In genomic region chr3:69161587-69162196, GRCh38 we compare ENCODE assay signal across 8 cellular contexts. TPM values are rescaled to one million over a fixed set of nuclear protein-coding genes. Genes with fewer than 3 reads are reported as not detected.
DNase-seq lines count a peak whose midpoint lies in the region; ATAC-seq, FAIRE-seq and TF ChIP-seq lines count a peak whose summit lies in the region.

No MANE protein-coding gene starts in this region.

- DNase-seq in A673 (ENCODE audit: low spot score) (peak; percentile 32), GM04504 (ENCODE audit: low read depth) (peak; percentile 22), HT-29 (ENCODE audit: low spot score) (peak; percentile 79), chondrocyte (ENCODE audit: low spot score) (no peak), HepG2 (ENCODE audit: low spot score) (peak; percentile 43), testis (peak; percentile 45), UCSD-AML1 (lab: John Stamatoyannopoulos, UW; ENCODE audit: unreplicated experiment) (no peak)

- H3K4me1 Mint-ChIP-seq in chondrocyte (ENCODE audit: low read depth), result no peaks in the 10 kb centered on the region

- in situ Hi-C loops in HepG2 (cut with HindIII; ENCODE audit: extremely low pct_ligation_motif_present, low pct_unique_long_range_greater_than_20kb), result loop anchor here (5.0 to 25.0 kb wide), 2 partner anchors 146 to 251 kb away; no protein-coding TSS in a partner anchor

- TF ChIP-seq CTCF in A673 (conservative IDR thresholded peaks at IDR 0.05; ENCODE audit: low read depth, low read length) (peak; percentile 72), chondrocyte (IDR thresholded peaks at IDR 0.05) (peak; percentile 98), HepG2 (CRISPR knock-in tag; IDR thresholded peaks at IDR 0.05) (peak; percentile 83), testis (IDR thresholded peaks at IDR 0.05) (peak; percentile 85 to 95 (median 92))

- H3K9ac ChIP-seq in HepG2 (ENCODE audit: insufficient read depth, low read depth, low read length), result no peak overlapping the region

- ATAC-seq in SK-N-SH treated with all-trans-retinoic acid at 6 μM for 48 hours (peak; percentile 78), HepG2 (peak; percentile 24; the same call in 1 of the 3 replicates)

- H3K27ac ChIP-seq in A673 (ENCODE audit: low read depth, low read length, poor library complexity, severe bottlenecking), result no peak overlapping the region
- no peak overlapping the region for H3K27ac ChIP-seq in HepG2 (ENCODE audit: extremely low read length, insufficient read depth, low read length)
- no peak overlapping the region for H3K27ac ChIP-seq in testis

- no peak overlapping the region for H3K4me3 Mint-ChIP-seq in chondrocyte (ENCODE audit: unreplicated experiment)

- 24% methylated on average over 4 of the region's 4 CpGs for WGBS in HepG2 (ENCODE audit: low lambda C conversion rate)
- 20 to 21% methylated on average over 4 of the region's 4 CpGs for WGBS in testis, 2 donors

- H3K4me2 ChIP-seq in HepG2 (ENCODE audit: low read depth, low read length), result no peak overlapping the region

- intact Hi-C loops in A673 (cut with micrococcal nuclease; ENCODE audit: unreplicated experiment) (loop anchor here (2.0 to 5.0 kb wide), 4 partner anchors 145 to 511 kb away; no protein-coding TSS in a partner anchor), HepG2 (cut with micrococcal nuclease; ENCODE audit: unreplicated experiment) (loop anchor here (1.0 to 5.0 kb wide), 4 partner anchors 86 to 266 kb away; no protein-coding TSS in a partner anchor), testis (cut with DNase I; ENCODE audit: low total_unique reads) (loop anchor here (10.0 kb wide), 3 partner anchors 133 to 513 kb away; no protein-coding TSS in a partner anchor)

- no peaks in the 10 kb centered on the region for H3K79me2 ChIP-seq in HepG2 (ENCODE audit: insufficient read depth, low read length)

- no peaks in the 10 kb centered on the region for H4K20me1 ChIP-seq in HepG2 (ENCODE audit: insufficient read depth, low read length)

- H3K27ac Mint-ChIP-seq in chondrocyte (ENCODE audit: unreplicated experiment), result no peak overlapping the region

- H2AFZ ChIP-seq in HepG2 (ENCODE audit: low read length), result no peak overlapping the region

- CTCF ChIA-PET in A673 (lab: Charles Lee) (interaction anchor here (1.7 kb wide), 1 partner anchor 145 kb away, joined by 7 read pairs; no protein-coding TSS in a partner anchor), HepG2 (lab: Yijun Ruan, JAX; ENCODE audit: low intra/inter-chr PET ratio, low total read pairs) (interaction anchor here (0.6 to 3.4 kb wide), 8 partner anchors 145 to 509 kb away, joined by 3 to 52 read pairs (median 5); partner anchors contain the start of gene FRMD4B)

- H3K4me1 ChIP-seq in A673 (ENCODE audit: insufficient read depth, low read length, poor library complexity, severe bottlenecking) (no peaks in the 10 kb centered on the region), HepG2 (ENCODE audit: insufficient read depth, low read length) (no peaks in the 10 kb centered on the region), testis (no peaks in the 10 kb centered on the region)

- peak; percentile 87 for TF ChIP-seq RAD21 in HepG2 (CRISPR knock-in tag; IDR thresholded peaks at IDR 0.05)

- no peaks in the 10 kb centered on the region for H3K9me3 Mint-ChIP-seq in chondrocyte (ENCODE audit: low read depth)

- peak; percentile 72 for FAIRE-seq in HepG2 (lab: Jason Lieb, UNC)

- H3K27me3 ChIP-seq in A673 (replicated peaks; ENCODE audit: insufficient read depth, low read depth, low read length, poor library complexity), result no peaks in the 10 kb centered on the region
- no peaks in the 10 kb centered on the region for H3K27me3 ChIP-seq in HepG2 (ENCODE audit: control insufficient read depth in 1 of 2, insufficient read depth in 2 of 2, low read length in 2 of 2)
- H3K27me3 ChIP-seq in testis, result no peaks in the 10 kb centered on the region

- H3K27me3 Mint-ChIP-seq in chondrocyte (ENCODE audit: low read depth), result no peaks in the 10 kb centered on the region

- H3K36me3 Mint-ChIP-seq in chondrocyte (ENCODE audit: low read depth), result no peaks in the 10 kb centered on the region

- BruUV-seq in A673 (replicated peaks; lab: Mats Ljungman, UMichigan), result no TSS peak
- no TSS peak for BruUV-seq in HepG2 (replicated peaks; lab: Mats Ljungman, UMichigan)

- H3K36me3 ChIP-seq in A673 (ENCODE audit: insufficient read depth, low read length, poor library complexity, severe bottlenecking) (no peaks in the 10 kb centered on the region), HepG2 (replicated peaks in 1 of 2; ENCODE audit: control insufficient read depth in 1 of 2, insufficient read depth in 2 of 2, low read length in 2 of 2) (no peaks in the 10 kb centered on the region), testis (ENCODE audit: low read depth, missing control alignments) (no peaks in the 10 kb centered on the region)

- POLR2A ChIA-PET in A673 (lab: Charles Lee; ENCODE audit: low non-redundant PET), result no interaction called here
- POLR2A ChIA-PET in HepG2 (lab: Yijun Ruan, JAX), result no interaction called here

- H3K4me3 ChIP-seq in A673 (ENCODE audit: low read depth, low read length, poor library complexity, severe bottlenecking) (no peak overlapping the region), HepG2 (replicated peaks in 1 of 3; ENCODE audit: insufficient read depth in 1 of 3, low read depth in 2 of 3, low read length in 3 of 3) (no peak overlapping the region), testis (no peak overlapping the region)

- TF ChIP-seq EP300 in HepG2 (IDR thresholded peaks at IDR 0.05; ENCODE audit: low read depth in 2 of 2, low read length in 2 of 2) (no peak), HepG2 (CRISPR knock-in tag; IDR thresholded peaks at IDR 0.05; ENCODE audit: borderline replicate concordance) (no peak)

- TF ChIP-seq POLR2A in HepG2 (IDR thresholded peaks at IDR 0.05; ENCODE audit: insufficient read depth in 1 of 2, low read depth in 2 of 2, low read length in 2 of 2) (no peak), testis (IDR thresholded peaks at IDR 0.05) (no peak)

- H3K9me3 ChIP-seq in A673 (ENCODE audit: low read depth, low read length, poor library complexity, severe bottlenecking) (no peaks in the 10 kb centered on the region), HepG2 (ENCODE audit: low read length) (no peaks in the 10 kb centered on the region), testis (no peaks in the 10 kb centered on the region)

TF ChIP-seq in SK-N-SH treated with all-trans-retinoic acid at 6 μM for 48 hours, 23 proteins besides CTCF, POLR2A, EP300 and RAD21:
- TF ChIP-seq ZFP30 (CRISPR knock-in tag; IDR thresholded peaks at IDR 0.05), result no peak
- no peak for TF ChIP-seq TOX (CRISPR knock-in tag; IDR thresholded peaks at IDR 0.05; ENCODE audit: borderline replicate concordance)
- no peak for TF ChIP-seq ESRRG (CRISPR knock-in tag; IDR thresholded peaks at IDR 0.05)

TF ChIP-seq in HepG2, 621 proteins besides CTCF, POLR2A, EP300 and RAD21 (continues in another document):
- TF ChIP-seq ZKSCAN5 (CRISPR knock-in tag; IDR thresholded peaks at IDR 0.05), result no peak
- no peak for TF ChIP-seq ZNF329 (CRISPR knock-in tag; IDR thresholded peaks at IDR 0.05; ENCODE audit: low read depth)
- TF ChIP-seq ARID3A (IDR thresholded peaks at IDR 0.05; ENCODE audit: low read depth, low read length), result peak; percentile 19; the same call in 1 of the 2 replicates
- peak; percentile 98 for TF ChIP-seq SMC3 (IDR thresholded peaks at IDR 0.05; ENCODE audit: low read length)
- 0 out of 2 replicates have a peak, but pooled peaks have one; percentile 15 for TF ChIP-seq KAT8 (CRISPR knock-in tag; IDR thresholded peaks at IDR 0.05)
- no peak for TF ChIP-seq ATF7 (IDR thresholded peaks at IDR 0.05)
- no peak for TF ChIP-seq ATF7 (CRISPR knock-in tag; IDR thresholded peaks at IDR 0.05)

RNA-seq across cellular contexts. Expression of gene LMOD3, which starts 39.3 kb away (rescaled TPM):
- total RNA-seq in A673 (2021) (not detected in 2 replicates), chondrocyte (not detected in 3 replicates), HepG2 (2016; rRNA removed; fragmentation: Illumina TruSeq; extraction: Trizol) (not detected in 2 replicates), testis (not detected)
- total RNA-seq in HT-29 (2014; rRNA removed; shearing (Covaris generic)), result 0.10 and 0.15 TPM in 2 replicates
- not detected in 2 replicates for total RNA-seq in HepG2 (2016; cell fraction: cytosol; rRNA removed; fragmentation: Illumina TruSeq; extraction: Trizol; ENCODE audit: low read depth)
- not detected in 2 replicates for total RNA-seq in HepG2 (2016; cell fraction: insoluble cytoplasmic fraction; rRNA removed; fragmentation: Illumina TruSeq; extraction: Trizol)
- total RNA-seq in HepG2 (2016; cell fraction: membrane; rRNA removed; fragmentation: Illumina TruSeq; extraction: Trizol), result not detected in 2 replicates
- not detected in 2 replicates for total RNA-seq in HepG2 (2016; cell fraction: nucleus; rRNA removed; fragmentation: Illumina TruSeq; extraction: Trizol)
- polyA plus RNA-seq in HepG2 (2011; rRNA removed) (not detected in 2 replicates), testis (ENCODE audit: insufficient read depth, low read depth, low replicate concordance) (0.55 TPM)
- not detected in 2 replicates for polyA plus RNA-seq in HepG2 (2011; cell fraction: cytosol; rRNA removed)
- polyA plus RNA-seq in HepG2 (2011; cell fraction: nucleus; rRNA removed), result not detected in 2 replicates
- polyA plus RNA-seq in HepG2 (2012), result not detected in 2 replicates
- polyA plus RNA-seq in HepG2 (2016; cell fraction: cytosol; fragmentation: Illumina TruSeq; extraction: Trizol; ENCODE audit: low read depth), result not detected in 2 replicates
- not detected in 2 replicates for polyA plus RNA-seq in HepG2 (2016; cell fraction: insoluble cytoplasmic fraction; fragmentation: Illumina TruSeq; extraction: Trizol; ENCODE audit: low read depth)
- not detected in 2 replicates for polyA plus RNA-seq in HepG2 (2016; cell fraction: membrane; fragmentation: Illumina TruSeq; extraction: Trizol; ENCODE audit: low read depth)
- not detected in 2 replicates for polyA plus RNA-seq in HepG2 (2016; cell fraction: nucleus; fragmentation: Illumina TruSeq; extraction: Trizol; ENCODE audit: insufficient read depth, low read depth)
- not detected in 2 replicates for polyA minus RNA-seq in HepG2 (2011; rRNA and poly(A)+ RNA removed; ENCODE audit: low replicate concordance)
- polyA minus RNA-seq in HepG2 (2011; cell fraction: cytosol; rRNA and poly(A)+ RNA removed), result not detected in 2 replicates
- not detected in 2 replicates for polyA minus RNA-seq in HepG2 (2011; cell fraction: nucleus; rRNA and poly(A)+ RNA removed)

Comparison
In these comparisons a context has a peak if more than half of its experiments do, and no peak if none do; other contexts are left out.
1. DNase-seq: peak in A673 (single experiment), GM04504 (single experiment), HT-29 (single experiment), HepG2 (single experiment) and testis (single experiment); none in chondrocyte (single experiment) and UCSD-AML1 (single experiment).
2. Peak in every context shown above with its lines, with median percentiles within 50 percentile points of each other: CTCF ChIP-seq.